In genomic region chr10:6396652-6397051, GRCh38 we compare ENCODE assay signal across 13 cellular contexts.
DNase-seq lines count a peak whose midpoint lies in the region; ATAC-seq and TF ChIP-seq lines count a peak whose summit lies in the region.
"Had no signal": no experiment of that assay in that cellular context is flagged by ENCODE, and none has a peak within 500 bp of the region (broad histone marks: within the 10 kb centered on the region; RNA-seq: fewer than 3 reads in every experiment).

No MANE protein-coding gene starts in this region.

- in situ Hi-C loops in astrocyte of the spinal cord (cut with HindIII; ENCODE audit: low sequenced_read_pairs): no loop called here

- no peak overlapping the region for H3K4me3 Mint-ChIP-seq in CD8-positive, alpha-beta T cell
- H3K4me3 Mint-ChIP-seq: activated T-cell treated with anti-CD3 and anti-CD28 coated beads, Interleukin-2, amount 50 U/mL, for 72 hours had no signal

- H3K4me3 ChIP-seq in astrocyte of the spinal cord (ENCODE audit: low read depth, low read length): no peak overlapping the region
- peak overlapping the region; percentile 6 to 25 for H3K4me3 ChIP-seq in neutrophil (ENCODE audit: low read depth in 1 of 2, low read length in 1 of 2)
- H3K4me3 ChIP-seq in tibial nerve: no peak overlapping the region
- no peak overlapping the region for H3K4me3 ChIP-seq in CD8-positive, alpha-beta T cell (ENCODE audit: low read depth, low read length)

- no peaks in the 10 kb centered on the region for H3K9me3 ChIP-seq in neutrophil
- no peaks in the 10 kb centered on the region for H3K9me3 ChIP-seq in tibial nerve
- H3K9me3 ChIP-seq in CD8-positive, alpha-beta T cell (ENCODE audit: low read length): no peaks in the 10 kb centered on the region

- peak in 1 of 2 donors; percentile 43 for TF ChIP-seq EP300 in tibial nerve (IDR thresholded peaks at IDR 0.05)

- H3K4me1 ChIP-seq in neutrophil (ENCODE audit: control insufficient read depth in 1 of 2, insufficient read depth in 1 of 2, low read depth in 1 of 2, low read length in 1 of 2) (peaks cover 80 to 85% of the 10 kb centered on the region in 2 experiments), tibial nerve (peaks cover 0 to 24% (median 0%) of the 10 kb centered on the region in 4 donors)
- peaks cover 2% of the 10 kb centered on the region for H3K4me1 ChIP-seq in CD8-positive, alpha-beta T cell (ENCODE audit: insufficient read depth, low read length)

- CTCF ChIA-PET in CD8-positive, alpha-beta T cell (lab: Charles Lee): interaction anchor here (1.7 to 7.5 kb wide), 2 partner anchors 9 to 196 kb away, joined by 7 to 144 read pairs; partner anchors contain the start of gene PFKFB3

- no peak for TF ChIP-seq CTCF in astrocyte of the spinal cord (IDR thresholded peaks at IDR 0.05; ENCODE audit: low read depth, low read length)
- no peak for TF ChIP-seq CTCF in neutrophil (IDR thresholded peaks at IDR 0.05)
- TF ChIP-seq CTCF in tibial nerve (IDR thresholded peaks at IDR 0.05): no peak
- no peak for TF ChIP-seq CTCF in CD8-positive, alpha-beta T cell (IDR thresholded peaks at IDR 0.05)

- peaks cover 3% of the 10 kb centered on the region for H3K36me3 Mint-ChIP-seq in CD8-positive, alpha-beta T cell

- H3K27me3 Mint-ChIP-seq in CD8-positive, alpha-beta T cell (ENCODE audit: low read depth): no peaks in the 10 kb centered on the region

- H3K27me3 ChIP-seq in neutrophil (no peaks in the 10 kb centered on the region), tibial nerve (no peaks in the 10 kb centered on the region)
- no peaks in the 10 kb centered on the region for H3K27me3 ChIP-seq in CD8-positive, alpha-beta T cell (ENCODE audit: insufficient read depth, low read length)
- H3K27me3 ChIP-seq: brain microvascular endothelial cell had no signal

- TF ChIP-seq POLR2A in tibial nerve (IDR thresholded peaks at IDR 0.05): no peak

- no peak for ATAC-seq in CD8-positive, alpha-beta T cell

- no peak overlapping the region for H3K27ac Mint-ChIP-seq in CD8-positive, alpha-beta T cell
- H3K27ac Mint-ChIP-seq: activated T-cell treated with anti-CD3 and anti-CD28 coated beads, Interleukin-2, amount 50 U/mL, for 72 hours had no signal

- H3K36me3 ChIP-seq in neutrophil (no peaks in the 10 kb centered on the region), tibial nerve (no peaks in the 10 kb centered on the region)
- no peaks in the 10 kb centered on the region for H3K36me3 ChIP-seq in CD8-positive, alpha-beta T cell (ENCODE audit: insufficient read depth, low read length)
- H3K36me3 ChIP-seq: brain microvascular endothelial cell had no signal

- DNase-seq in GM04503 (ENCODE audit: low read depth) (peak; percentile 93), NOMO-1 (lab: John Stamatoyannopoulos, UW; ENCODE audit: unreplicated experiment in 2 of 2) (peak; percentile 90 to 99), astrocyte of the spinal cord (ENCODE audit: low read depth, low spot score) (peak; percentile 55), tibial nerve (ENCODE audit: low spot score in 2 of 2) (no peak), NCI-H2227 (lab: John Stamatoyannopoulos, UW; ENCODE audit: unreplicated experiment) (no peak), mucosa of gallbladder (ENCODE audit: low spot score) (no peak)
- no peak for DNase-seq in CD8-positive, alpha-beta T cell
- DNase-seq: activated CD4-positive, CD25-positive, alpha-beta regulatory T cell treated with anti-CD3 and anti-CD28 coated beads, Interleukin-2, amount 50 U/mL, for 72 hours; activated T-cell treated with anti-CD3 and anti-CD28 coated beads, Interleukin-2, amount 50 U/mL, for 72 hours; brain microvascular endothelial cell; NCI-H1436; NCI-H748 treated with DMSO at 0.1 percent for 48 hours had no signal

- WGBS in tibial nerve, 2 donors: 56 to 64% methylated on average over 4 of the region's 4 CpGs

- H3K27ac ChIP-seq in neutrophil (peak overlapping the region; percentile 92), tibial nerve (no peak overlapping the region)
- H3K27ac ChIP-seq in CD8-positive, alpha-beta T cell (ENCODE audit: low read depth, low read length): no peak overlapping the region
- H3K27ac ChIP-seq: brain microvascular endothelial cell had no signal

- POLR2A ChIA-PET in CD8-positive, alpha-beta T cell (lab: Charles Lee): no interaction called here

- intact Hi-C loops in CD8-positive, alpha-beta T cell (cut with DNase I, micrococcal nuclease): no loop called here

- H3K4me1 Mint-ChIP-seq in CD8-positive, alpha-beta T cell (ENCODE audit: low read depth): peaks cover 6% of the 10 kb centered on the region

- no peaks in the 10 kb centered on the region for H3K9me3 Mint-ChIP-seq in CD8-positive, alpha-beta T cell
- H3K9me3 Mint-ChIP-seq: activated T-cell treated with anti-CD3 and anti-CD28 coated beads, Interleukin-2, amount 50 U/mL, for 72 hours had no signal

Comparison
In these comparisons a context has a peak if more than half of its experiments do, and no peak if none do; other contexts are left out.
1. DNase-seq: peak in GM04503 (single experiment), NOMO-1 (2 of 2) and astrocyte of the spinal cord (single experiment); none in tibial nerve (0 of 2), NCI-H2227 (single experiment), CD8-positive, alpha-beta T cell (0 of 7) and mucosa of gallbladder (single experiment).
2. H3K4me3 ChIP-seq: peak in neutrophil (2 of 2); none in astrocyte of the spinal cord (single experiment), tibial nerve (0 of 4) and CD8-positive, alpha-beta T cell (single experiment).